24 cellular contexts compared by ENCODE assay signal in the genomic region with DNA sequence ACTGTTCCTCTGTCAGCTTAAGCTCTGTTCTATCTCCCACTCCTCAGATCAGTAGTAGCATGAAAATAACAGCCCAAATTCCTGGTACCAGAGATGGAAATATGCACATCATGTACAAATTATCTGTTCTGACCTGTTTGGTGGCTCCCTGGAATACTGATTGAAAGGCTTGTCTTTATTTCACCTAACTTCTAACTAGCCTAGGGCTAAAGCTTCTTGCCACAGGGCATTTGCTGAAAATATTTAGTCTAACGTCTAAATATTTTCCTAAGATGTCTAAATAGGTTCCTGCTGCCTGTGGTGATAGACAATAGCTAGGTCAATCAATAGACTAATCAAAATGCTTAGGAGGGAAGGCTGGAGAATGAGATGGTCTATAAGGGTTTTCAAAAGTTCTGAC.
"Had no signal": no experiment of that assay in that cellular context is flagged by ENCODE, and none has a peak within 500 bp of the region (broad histone marks: within the 10 kb centered on the region; RNA-seq: fewer than 3 reads in every experiment).

No MANE protein-coding gene starts in this region.

- H3K4me3 ChIP-seq: neural progenitor cell, ovary, psoas muscle, right lobe of liver, sigmoid colon, stomach, thoracic aorta, thyroid gland, tibial nerve, upper lobe of right lung, uterus had no signal

- H3K27ac ChIP-seq: neural progenitor cell, ovary, parathyroid adenoma, psoas muscle, right lobe of liver, sigmoid colon, stomach, thoracic aorta, thyroid gland, tibial nerve, upper lobe of right lung, uterus had no signal

- H3K36me3 ChIP-seq: neural progenitor cell, ovary, right lobe of liver, sigmoid colon, stomach, thoracic aorta, thyroid gland, tibial nerve, upper lobe of right lung, uterus had no signal

- DNase-seq: natural killer cell; occipital lobe; ovary; posterior cingulate gyrus; psoas muscle; right cardiac atrium; right lobe of liver; sigmoid colon; small intestine; stimulated activated CD4-positive, alpha-beta T cell treated with anti-CD3 and anti-CD28 coated beads, Interleukin-15, amount 100 ng/mL, for 24 hours; stimulated activated CD4-positive, alpha-beta T cell treated with anti-CD3 and anti-CD28 coated beads, Interleukin-2, amount 100 ng/mL, for 24 hours; stimulated activated CD4-positive, alpha-beta T cell treated with anti-CD3 and anti-CD28 coated beads, Interleukin-2, amount 100 ng/mL, for 48 hours; stimulated activated CD4-positive, alpha-beta T cell treated with anti-CD3 and anti-CD28 coated beads, Interleukin-4, amount 100 ng/mL, for 24 hours; stimulated activated naive B cell treated with anti-CD40 and anti-IgM and Interleukin-4, amounts not matched to agents 10 μg/mL and 1 μg/mL and 100 μg/mL, for 72 hours; stimulated activated naive CD4-positive, alpha-beta T cell treated with Interleukin-2 at 50 U/mL for 16 hours; stomach; thyroid gland; upper lobe of right lung; uterus had no signal

- H3K9ac ChIP-seq: neural progenitor cell, parathyroid adenoma had no signal

- H3K9me3 ChIP-seq: ovary, right lobe of liver, sigmoid colon, thyroid gland, uterus had no signal

- FAIRE-seq: small intestine had no signal

- H3K4me2 ChIP-seq: neural progenitor cell had no signal

- H2AFZ ChIP-seq: neural progenitor cell, parathyroid adenoma had no signal

- H3K4me1 ChIP-seq: neural progenitor cell, parathyroid adenoma, psoas muscle, right lobe of liver, sigmoid colon, thyroid gland, tibial nerve, upper lobe of right lung, uterus had no signal

- H3K79me2 ChIP-seq: parathyroid adenoma had no signal

- ATAC-seq: natural killer cell; psoas muscle; right cardiac atrium; right lobe of liver; stimulated activated effector memory CD8-positive, alpha-beta T cell treated with anti-CD3 and anti-CD28 coated beads, Interleukin-12 subunit alpha, Interleukin-12 subunit beta, amount 100 ng/mL, for 72 hours; stimulated activated naive B cell treated with anti-CD40 and anti-IgM and Interleukin-4, amounts not matched to agents 10 μg/mL and 1 μg/mL and 100 μg/mL, for 72 hours; upper lobe of right lung had no signal

- H3K27me3 ChIP-seq: neural progenitor cell, ovary, right lobe of liver, sigmoid colon, stomach, thyroid gland, tibial nerve, upper lobe of right lung, uterus had no signal
